In the genomic region with DNA sequence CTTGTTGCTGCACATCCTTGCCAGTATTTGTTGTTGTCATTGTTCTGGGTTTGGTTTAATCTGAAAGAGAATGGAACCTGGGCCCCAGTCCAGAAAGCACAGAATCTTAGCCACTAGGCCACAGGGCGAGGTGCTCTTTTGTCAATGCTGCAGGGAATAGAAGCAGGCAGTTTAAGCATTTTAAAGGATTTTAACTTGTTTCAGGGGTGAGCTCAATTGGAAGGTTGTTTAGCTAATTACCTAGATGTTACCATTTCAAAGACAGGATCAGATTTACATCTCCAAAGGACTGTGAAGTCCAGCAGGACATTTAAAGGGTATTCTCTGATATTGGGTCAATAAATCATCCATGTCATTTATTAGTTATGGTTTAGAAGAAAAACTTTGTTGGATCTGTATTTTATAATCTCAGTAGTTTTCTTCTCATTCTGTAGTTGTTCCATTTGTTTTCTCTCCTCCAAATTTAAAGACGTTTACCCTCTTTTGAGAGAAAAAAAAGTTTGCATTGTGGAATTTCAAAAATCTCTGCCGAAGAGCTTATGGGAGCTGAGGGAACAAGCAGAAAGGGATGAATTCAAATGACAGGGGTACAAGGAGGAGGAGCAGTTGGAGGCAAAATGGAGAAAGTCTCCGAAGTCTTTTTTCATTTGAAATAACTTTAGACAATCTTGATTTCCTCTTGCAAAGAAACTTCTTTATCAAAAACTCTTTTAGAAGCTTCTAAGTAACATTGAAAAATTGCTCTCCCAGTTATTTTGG, we compare ENCODE assay signal across 28 cellular contexts. TPM values are rescaled to one million over a fixed set of nuclear protein-coding genes. Genes with fewer than 3 reads are reported as not detected.
"Had no signal": no experiment of that assay in that cellular context is flagged by ENCODE, and none has a peak within 500 bp of the region (broad histone marks: within the 10 kb centered on the region; RNA-seq: fewer than 3 reads in every experiment).

No MANE protein-coding gene starts in this region.

- H3K36me3 ChIP-seq: pancreas, upper lobe of left lung had no signal

- H3K79me2 ChIP-seq: hepatocyte had no signal

- H3K4me2 ChIP-seq: hepatocyte had no signal

- FAIRE-seq: endothelial cell of umbilical vein, pancreas, TTC549 had no signal

- H3K4me3 ChIP-seq: hepatocyte, pancreas, psoas muscle, upper lobe of left lung had no signal

- ATAC-seq: activated naive CD4-positive, alpha-beta T cell treated with anti-CD3 and anti-CD28 coated beads, Interleukin-2, amount 50 U/mL, for 72 hours; activated T-helper 17 cell treated with anti-CD3 and anti-CD28 coated beads, Interleukin-2, amount 50 U/mL, for 72 hours; esophagus mucosa; left ventricle myocardium superior; pancreas; psoas muscle; right cardiac atrium had no signal

- H3K27ac ChIP-seq: hepatocyte, pancreas, psoas muscle, upper lobe of left lung had no signal

- H3K4me1 ChIP-seq: pancreas, psoas muscle, upper lobe of left lung had no signal

- H2AFZ ChIP-seq: hepatocyte had no signal

- H3K27me3 ChIP-seq: hepatocyte, upper lobe of left lung had no signal

- H3K9me3 ChIP-seq: pancreas, upper lobe of left lung had no signal

- DNase-seq: activated CD4-positive, alpha-beta T cell treated with anti-CD3 and anti-CD28 coated beads, Interleukin-2, amount 50 U/mL, for 4 hours; activated CD8-positive, alpha-beta memory T cell treated with anti-CD3 and anti-CD28 coated beads for 24 hours; activated CD8-positive, alpha-beta memory T cell treated with anti-CD3 and anti-CD28 coated beads, Interleukin-2, amount 50 U/mL, for 4 hours; activated T-cell treated with anti-CD3 and anti-CD28 coated beads, Interleukin-2, amount 50 U/mL, for 24 hours; aorta; central memory CD4-positive, alpha-beta T cell; dermis blood vessel endothelial cell; effector memory CD4-positive, alpha-beta T cell; foreskin melanocyte; glutamatergic neuron; left ventricle myocardium superior; pancreas; psoas muscle; right cardiac atrium; stimulated activated CD4-positive, alpha-beta T cell treated with anti-CD3 and anti-CD28 coated beads, Interleukin-4, amount 100 ng/mL, for 24 hours; stimulated activated naive CD4-positive, alpha-beta T cell treated with Interleukin-2 at 50 U/mL for 16 hours; T-helper 1 cell; upper lobe of left lung had no signal

RNA-seq across cellular contexts. Expression of a gene that starts 57.5 kb away (rescaled TPM):
- total RNA-seq: activated naive CD4-positive, alpha-beta T cell treated with anti-CD3 and anti-CD28 coated beads, Interleukin-2, amount 50 U/mL, for 72 hours; activated T-helper 17 cell treated with anti-CD3 and anti-CD28 coated beads, Interleukin-2, amount 50 U/mL, for 72 hours; aorta; dermis blood vessel endothelial cell; endothelial cell of umbilical vein; esophagus mucosa; hepatocyte; left ventricle myocardium superior; mononuclear cell; myocyte; psoas muscle; right cardiac atrium; subcutaneous adipose tissue; upper lobe of left lung had no signal
- polyA plus RNA-seq: adipose tissue, aorta, endothelial cell of umbilical vein, hepatocyte, psoas muscle, right cardiac atrium had no signal
